Comparison of ENCODE assay signal across 8 cellular contexts in the genomic region with DNA sequence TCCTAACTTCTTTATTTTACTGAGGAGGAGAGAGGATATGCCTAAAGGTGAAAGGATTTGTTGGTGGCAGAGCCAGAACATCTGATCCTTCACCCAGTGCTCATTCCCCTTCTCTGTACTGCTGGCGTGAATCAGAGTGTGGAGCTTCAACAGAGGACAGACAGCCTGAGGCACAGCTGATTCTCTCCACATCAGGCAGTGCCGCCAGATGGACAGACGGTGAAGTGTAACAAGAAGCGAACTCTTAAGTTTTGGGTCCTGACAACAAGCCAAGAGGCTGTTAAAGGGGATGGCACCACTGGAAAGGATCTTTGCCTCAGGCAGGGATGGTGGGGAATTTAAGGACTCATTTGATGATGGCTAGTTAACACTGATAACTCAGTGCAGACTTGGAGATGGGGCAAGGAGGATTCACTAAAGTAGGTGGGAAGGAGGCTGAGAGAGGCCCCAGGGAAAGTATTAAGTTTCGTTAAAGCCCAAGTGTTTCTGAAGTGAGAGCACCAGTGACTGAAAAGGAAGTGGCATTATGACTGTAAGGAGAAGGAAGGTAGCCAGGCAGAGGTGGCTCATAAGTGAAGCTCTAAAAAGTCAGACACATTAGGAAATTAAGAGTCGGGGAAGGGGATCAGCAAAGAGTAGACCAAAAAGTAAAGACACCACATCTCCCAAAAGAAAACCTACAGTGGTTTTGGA.
DNase-seq lines count a peak whose midpoint lies in the region; ATAC-seq and TF ChIP-seq lines count a peak whose summit lies in the region.

No MANE protein-coding gene starts in this region.

- H3K9me3 ChIP-seq in effector memory CD4-positive, alpha-beta T cell (ENCODE audit: control insufficient read depth, low read length): no peaks in the 10 kb centered on the region

- H3K4me3 ChIP-seq in AG10803 (ENCODE audit: low read length): no peak overlapping the region
- H3K4me3 ChIP-seq in WI38 (ENCODE audit: low read depth, low read length): no peak overlapping the region
- no peak overlapping the region for H3K4me3 ChIP-seq in effector memory CD4-positive, alpha-beta T cell (ENCODE audit: insufficient read depth, low read depth, low read length, poor library complexity, severe bottlenecking)

- no peak overlapping the region for H3K4me3 Mint-ChIP-seq in activated T-helper 2 cell treated with anti-CD3 and anti-CD28 coated beads, Interferon-gamma antibody, Interleukin-2, Interleukin-4, amounts not matched to agents 10 μg/mL and 5 μg/mL and 100 μg/mL, durations not matched to agents 14 hours and 24 hours and 36 hours (ENCODE audit: low read depth)

- no peak overlapping the region for H3K27ac ChIP-seq in effector memory CD4-positive, alpha-beta T cell (ENCODE audit: insufficient read depth, low read length, poor library complexity, severe bottlenecking)

- H3K9me3 Mint-ChIP-seq in activated T-helper 2 cell treated with anti-CD3 and anti-CD28 coated beads, Interferon-gamma antibody, Interleukin-2, Interleukin-4, amounts not matched to agents 10 μg/mL and 5 μg/mL and 100 μg/mL, durations not matched to agents 14 hours and 24 hours and 36 hours: no peaks in the 10 kb centered on the region

- no peaks in the 10 kb centered on the region for H3K27me3 Mint-ChIP-seq in activated T-helper 2 cell treated with anti-CD3 and anti-CD28 coated beads, Interferon-gamma antibody, Interleukin-2, Interleukin-4, amounts not matched to agents 10 μg/mL and 5 μg/mL and 100 μg/mL, durations not matched to agents 14 hours and 24 hours and 36 hours (ENCODE audit: low read depth)

- intact Hi-C loops in activated T-helper 2 cell treated with anti-CD3 and anti-CD28 coated beads, Interferon-gamma antibody, Interleukin-2, Interleukin-4, amounts not matched to agents 10 μg/mL and 5 μg/mL and 100 μg/mL, durations not matched to agents 14 hours and 24 hours and 36 hours (cut with micrococcal nuclease): loop anchor here (1.0 kb wide), 1 partner anchor 27 kb away; no protein-coding TSS in a partner anchor

- no peak overlapping the region for H3K27ac Mint-ChIP-seq in activated T-helper 2 cell treated with anti-CD3 and anti-CD28 coated beads, Interferon-gamma antibody, Interleukin-2, Interleukin-4, amounts not matched to agents 10 μg/mL and 5 μg/mL and 100 μg/mL, durations not matched to agents 14 hours and 24 hours and 36 hours

- no peaks in the 10 kb centered on the region for H3K4me1 ChIP-seq in effector memory CD4-positive, alpha-beta T cell (ENCODE audit: control insufficient read depth, insufficient read depth, low read length, poor library complexity, severe bottlenecking)

- H3K36me3 ChIP-seq in effector memory CD4-positive, alpha-beta T cell (ENCODE audit: control insufficient read depth, insufficient read depth, low read length): no peaks in the 10 kb centered on the region

- no peaks in the 10 kb centered on the region for H3K27me3 ChIP-seq in effector memory CD4-positive, alpha-beta T cell (replicated peaks; ENCODE audit: control insufficient read depth, insufficient read depth, low read length, poor library complexity, severe bottlenecking)

- no peak for TF ChIP-seq POLR2A in GM18505 (IDR thresholded peaks at IDR 0.05; ENCODE audit: borderline replicate concordance, extremely low read depth, insufficient read depth, insufficient read length)

- TF ChIP-seq CTCF in AG10803 (conservative IDR thresholded peaks at IDR 0.05; ENCODE audit: low read length): peak; percentile 74
- no peak for TF ChIP-seq CTCF in GM13976 (IDR thresholded peaks at IDR 0.05; ENCODE audit: borderline replicate concordance, control extremely low read depth, extremely low read depth, insufficient read depth, missing control alignments)
- peak; percentile 17; the same call in 1 of the 2 replicates for TF ChIP-seq CTCF in WI38 (IDR thresholded peaks at IDR 0.05; ENCODE audit: low read depth, low read length)

- no peaks in the 10 kb centered on the region for H3K4me1 Mint-ChIP-seq in activated T-helper 2 cell treated with anti-CD3 and anti-CD28 coated beads, Interferon-gamma antibody, Interleukin-2, Interleukin-4, amounts not matched to agents 10 μg/mL and 5 μg/mL and 100 μg/mL, durations not matched to agents 14 hours and 24 hours and 36 hours (ENCODE audit: low read depth)

- peak; percentile 84 for ATAC-seq in HG02981 (IDR thresholded peaks at IDR 0.05; ENCODE audit: unreplicated experiment)
- ATAC-seq in GM18505 (IDR thresholded peaks at IDR 0.05; ENCODE audit: unreplicated experiment): no peak

- H3K36me3 Mint-ChIP-seq in activated T-helper 2 cell treated with anti-CD3 and anti-CD28 coated beads, Interferon-gamma antibody, Interleukin-2, Interleukin-4, amounts not matched to agents 10 μg/mL and 5 μg/mL and 100 μg/mL, durations not matched to agents 14 hours and 24 hours and 36 hours (ENCODE audit: low read depth): peaks cover 5% of the 10 kb centered on the region

- DNase-seq in AG10803 (ENCODE audit: low read depth) (peak; percentile 81), GM13976 (ENCODE audit: low spot score) (peak; percentile 49), myocyte (ENCODE audit: low read depth) (peak; percentile 79)
- no peak for DNase-seq in activated T-helper 2 cell treated with anti-CD3 and anti-CD28 coated beads, Interferon-gamma antibody, Interleukin-2, Interleukin-4, amounts not matched to agents 10 μg/mL and 5 μg/mL and 100 μg/mL, durations not matched to agents 14 hours and 24 hours and 36 hours (ENCODE audit: low spot score)
- DNase-seq in effector memory CD4-positive, alpha-beta T cell: no peak

- in situ Hi-C loops in GM13976 (cut with MboI; ENCODE audit: low sequenced_read_pairs, unreplicated experiment): no loop called here

Comparison
In these comparisons a context has a peak if more than half of its experiments do, and no peak if none do; other contexts are left out.
1. DNase-seq: peak in AG10803 (single experiment), GM13976 (single experiment) and myocyte (single experiment); none in activated T-helper 2 cell treated with anti-CD3 and anti-CD28 coated beads, Interferon-gamma antibody, Interleukin-2, Interleukin-4, amounts not matched to agents 10 μg/mL and 5 μg/mL and 100 μg/mL, durations not matched to agents 14 hours and 24 hours and 36 hours (single experiment) and effector memory CD4-positive, alpha-beta T cell (0 of 3).